ENCODE assay signal across 8 cellular contexts in the genomic region with DNA sequence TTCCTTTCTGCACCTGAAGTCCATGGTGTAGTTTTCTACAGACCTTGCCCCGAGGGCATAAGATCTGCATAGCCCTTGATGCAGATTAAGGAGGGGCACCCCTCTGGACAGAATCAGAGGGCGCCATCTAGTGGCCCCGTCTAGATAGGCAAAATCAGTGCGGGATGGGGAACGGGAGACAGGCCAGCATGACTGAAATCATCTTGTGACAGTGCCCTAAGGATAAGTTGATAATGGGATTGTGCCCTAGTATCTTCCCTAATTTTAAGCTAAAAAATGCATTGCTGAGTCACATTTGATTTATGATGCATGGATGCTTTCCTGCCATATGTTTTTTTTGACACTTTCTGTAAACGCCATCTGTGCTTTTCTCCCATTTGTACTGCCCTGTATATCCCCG. TPM values are rescaled to one million over a fixed set of nuclear protein-coding genes. Genes with fewer than 3 reads are reported as not detected.
A peak's percentile ranks its signal among the peaks of the same experiment; 100 is the strongest.
DNase-seq lines count a peak whose midpoint lies in the region; ATAC-seq and TF ChIP-seq lines count a peak whose summit lies in the region.

No MANE protein-coding gene starts in this region.

- H3K9ac ChIP-seq in MM.1S (ENCODE audit: low read length) = no peak overlapping the region

- H3K79me2 ChIP-seq in MM.1S (ENCODE audit: low read length) = no peaks in the 10 kb centered on the region

- TF ChIP-seq CTCF in MM.1S (IDR thresholded peaks at IDR 0.05; ENCODE audit: low read length) (peak; percentile 86), heart right ventricle (IDR thresholded peaks at IDR 0.05) (peak; percentile 70 to 85 (median 82))

- no peak overlapping the region for H3K4me3 ChIP-seq in MM.1S (ENCODE audit: low read length)
- H3K4me3 ChIP-seq in heart right ventricle = no peak overlapping the region

- no peak overlapping the region for H2AFZ ChIP-seq in MM.1S (ENCODE audit: low read length)

- H4K20me1 ChIP-seq in MM.1S (ENCODE audit: insufficient read depth, low read length) = no peaks in the 10 kb centered on the region

- peak; percentile 92 for ATAC-seq in SK-N-SH treated with all-trans-retinoic acid at 6 μM for 48 hours
- ATAC-seq in heart right ventricle = peak in 7 of 8 donors; percentile 50 to 84 (median 82)
- peak; percentile 70 for ATAC-seq in sciatic nerve
- ATAC-seq in GM21825 (IDR thresholded peaks at IDR 0.05; ENCODE audit: unreplicated experiment) = no peak
- ATAC-seq in GM18873 (IDR thresholded peaks at IDR 0.05; ENCODE audit: low FRiP score, unreplicated experiment) = no peak

- DNase-seq in GDM1 (lab: John Stamatoyannopoulos, UW) (peak; percentile 16), MM.1S (peak; percentile 68), heart right ventricle (peak; percentile 49 to 54), sciatic nerve (ENCODE audit: low spot score) (peak; percentile 75)
- peak; percentile 44 for DNase-seq in activated naive CD8-positive, alpha-beta T cell treated with anti-CD3 and anti-CD28 coated beads, Interleukin-2, amount 50 U/mL, for 16 hours (ENCODE audit: low read depth, low spot score)

- no peak overlapping the region for H3K4me2 ChIP-seq in MM.1S (ENCODE audit: low read depth, low read length)

- WGBS in heart right ventricle, 2 donors = 38 to 42% methylated on average over 7 of the region's 7 CpGs

- no peaks in the 10 kb centered on the region for H3K9me3 ChIP-seq in MM.1S (replicated peaks; ENCODE audit: insufficient read depth, low read length)
- H3K9me3 ChIP-seq in heart right ventricle = peaks cover 0 to 4% (median 0%) of the 10 kb centered on the region in 11 donors

- H3K27ac ChIP-seq in MM.1S (ENCODE audit: low read length) = no peak overlapping the region
- H3K27ac ChIP-seq in heart right ventricle = no peak overlapping the region

- intact Hi-C loops in heart right ventricle (cut with DNase I) = loop anchor here in 2 of 10 donors (1.0 to 10.0 kb wide), 2 partner anchors 121 to 126 kb away; no protein-coding TSS in a partner anchor
- intact Hi-C loops in sciatic nerve (cut with DNase I) = no loop called here

- H3F3A ChIP-seq in MM.1S (ENCODE audit: insufficient read depth, low read length) = no peaks in the 10 kb centered on the region

- H3K9me2 ChIP-seq in MM.1S (replicated peaks; ENCODE audit: insufficient read depth, low read length) = no peaks in the 10 kb centered on the region

- H3K4me1 ChIP-seq in MM.1S (ENCODE audit: low read length) = no peaks in the 10 kb centered on the region
- H3K4me1 ChIP-seq in heart right ventricle = peaks cover 0 to 5% (median 0%) of the 10 kb centered on the region in 9 donors

- H3K36me3 ChIP-seq in MM.1S (replicated peaks; ENCODE audit: insufficient read depth, low read length) (no peaks in the 10 kb centered on the region), heart right ventricle (peaks cover 5 to 99% (median 39%) of the 10 kb centered on the region in 9 donors)

- H3K27me3 ChIP-seq in MM.1S (replicated peaks; ENCODE audit: insufficient read depth, low read length) (no peaks in the 10 kb centered on the region), heart right ventricle (no peaks in the 10 kb centered on the region)

TF ChIP-seq in SK-N-SH treated with all-trans-retinoic acid at 6 μM for 48 hours, 23 proteins besides CTCF, POLR2A, EP300 and RAD21:
- TF ChIP-seq, protein P1, sequence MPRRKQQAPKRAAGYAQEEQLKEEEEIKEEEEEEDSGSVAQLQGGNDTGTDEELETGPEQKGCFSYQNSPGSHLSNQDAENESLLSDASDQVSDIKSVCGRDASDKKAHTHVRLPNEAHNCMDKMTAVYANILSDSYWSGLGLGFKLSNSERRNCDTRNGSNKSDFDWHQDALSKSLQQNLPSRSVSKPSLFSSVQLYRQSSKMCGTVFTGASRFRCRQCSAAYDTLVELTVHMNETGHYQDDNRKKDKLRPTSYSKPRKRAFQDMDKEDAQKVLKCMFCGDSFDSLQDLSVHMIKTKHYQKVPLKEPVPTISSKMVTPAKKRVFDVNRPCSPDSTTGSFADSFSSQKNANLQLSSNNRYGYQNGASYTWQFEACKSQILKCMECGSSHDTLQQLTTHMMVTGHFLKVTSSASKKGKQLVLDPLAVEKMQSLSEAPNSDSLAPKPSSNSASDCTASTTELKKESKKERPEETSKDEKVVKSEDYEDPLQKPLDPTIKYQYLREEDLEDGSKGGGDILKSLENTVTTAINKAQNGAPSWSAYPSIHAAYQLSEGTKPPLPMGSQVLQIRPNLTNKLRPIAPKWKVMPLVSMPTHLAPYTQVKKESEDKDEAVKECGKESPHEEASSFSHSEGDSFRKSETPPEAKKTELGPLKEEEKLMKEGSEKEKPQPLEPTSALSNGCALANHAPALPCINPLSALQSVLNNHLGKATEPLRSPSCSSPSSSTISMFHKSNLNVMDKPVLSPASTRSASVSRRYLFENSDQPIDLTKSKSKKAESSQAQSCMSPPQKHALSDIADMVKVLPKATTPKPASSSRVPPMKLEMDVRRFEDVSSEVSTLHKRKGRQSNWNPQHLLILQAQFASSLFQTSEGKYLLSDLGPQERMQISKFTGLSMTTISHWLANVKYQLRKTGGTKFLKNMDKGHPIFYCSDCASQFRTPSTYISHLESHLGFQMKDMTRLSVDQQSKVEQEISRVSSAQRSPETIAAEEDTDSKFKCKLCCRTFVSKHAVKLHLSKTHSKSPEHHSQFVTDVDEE (CRISPR knock-in tag; IDR thresholded peaks at IDR 0.05) = no peak
- TF ChIP-seq, protein P2, sequence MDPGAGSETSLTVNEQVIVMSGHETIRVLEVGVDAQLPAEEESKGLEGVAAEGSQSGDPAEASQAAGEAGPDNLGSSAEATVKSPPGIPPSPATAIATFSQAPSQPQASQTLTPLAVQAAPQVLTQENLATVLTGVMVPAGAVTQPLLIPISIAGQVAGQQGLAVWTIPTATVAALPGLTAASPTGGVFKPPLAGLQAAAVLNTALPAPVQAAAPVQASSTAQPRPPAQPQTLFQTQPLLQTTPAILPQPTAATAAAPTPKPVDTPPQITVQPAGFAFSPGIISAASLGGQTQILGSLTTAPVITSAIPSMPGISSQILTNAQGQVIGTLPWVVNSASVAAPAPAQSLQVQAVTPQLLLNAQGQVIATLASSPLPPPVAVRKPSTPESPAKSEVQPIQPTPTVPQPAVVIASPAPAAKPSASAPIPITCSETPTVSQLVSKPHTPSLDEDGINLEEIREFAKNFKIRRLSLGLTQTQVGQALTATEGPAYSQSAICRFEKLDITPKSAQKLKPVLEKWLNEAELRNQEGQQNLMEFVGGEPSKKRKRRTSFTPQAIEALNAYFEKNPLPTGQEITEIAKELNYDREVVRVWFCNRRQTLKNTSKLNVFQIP (CRISPR knock-in tag; IDR thresholded peaks at IDR 0.05; ENCODE audit: borderline replicate concordance, low read depth) = no peak

RNA-seq across cellular contexts. Expression of a gene that starts 19.1 kb away (rescaled TPM):
- 100 to 1,000 TPM; 517 to 711 (median 563) TPM for total RNA-seq in heart right ventricle
- 100 to 1,000 TPM; 178 to 205 TPM for polyA plus RNA-seq in heart right ventricle
- total RNA-seq in sciatic nerve = 152 TPM

RNA-seq across cellular contexts. Expression of a gene that starts 58.3 kb away (rescaled TPM):
- 10 to 100 TPM in 2 of 10 donors, 1 to 10 TPM in 8; 7.1 to 12.2 (median 9.3) TPM for total RNA-seq in heart right ventricle
- polyA plus RNA-seq in heart right ventricle = 10 to 100 TPM in 1 of 2 donors, 1 to 10 TPM in 1; 7.1 to 15.3 TPM
- total RNA-seq in sciatic nerve = 11.6 TPM

Comparison
In these comparisons a context has a peak if more than half of its experiments do, and no peak if none do; other contexts are left out.
1. DNase-seq: peak in every context shown above with its lines; median percentile 75 in sciatic nerve; 68 in MM.1S; 52 in heart right ventricle; 44 in activated naive CD8-positive, alpha-beta T cell treated with anti-CD3 and anti-CD28 coated beads, Interleukin-2, amount 50 U/mL, for 16 hours; 16 in GDM1.
2. ATAC-seq: peak in SK-N-SH treated with all-trans-retinoic acid at 6 μM for 48 hours (single experiment), heart right ventricle (7 of 8) and sciatic nerve (single experiment); none in GM21825 (single experiment) and GM18873 (single experiment).